Comparison of ENCODE assay signal across 1 cellular context in genomic region chr16:71426069-71426879, GRCh38.
TF ChIP-seq lines count a peak whose summit lies in the region.

No MANE protein-coding gene starts in this region.

TF ChIP-seq in GM23338, 12 proteins besides CTCF, POLR2A, EP300 and RAD21 (continued from another document):
- no peak for TF ChIP-seq REST (IDR thresholded peaks at IDR 0.05; ENCODE audit: unreplicated experiment)
- TF ChIP-seq EZH2phosphoT487 (IDR thresholded peaks at IDR 0.05; ENCODE audit: unreplicated experiment): no peak
- peak; percentile 46; the same call in 1 of the 2 replicates for TF ChIP-seq NANOG (IDR thresholded peaks at IDR 0.05; ENCODE audit: borderline replicate concordance)
